In the genomic region with DNA sequence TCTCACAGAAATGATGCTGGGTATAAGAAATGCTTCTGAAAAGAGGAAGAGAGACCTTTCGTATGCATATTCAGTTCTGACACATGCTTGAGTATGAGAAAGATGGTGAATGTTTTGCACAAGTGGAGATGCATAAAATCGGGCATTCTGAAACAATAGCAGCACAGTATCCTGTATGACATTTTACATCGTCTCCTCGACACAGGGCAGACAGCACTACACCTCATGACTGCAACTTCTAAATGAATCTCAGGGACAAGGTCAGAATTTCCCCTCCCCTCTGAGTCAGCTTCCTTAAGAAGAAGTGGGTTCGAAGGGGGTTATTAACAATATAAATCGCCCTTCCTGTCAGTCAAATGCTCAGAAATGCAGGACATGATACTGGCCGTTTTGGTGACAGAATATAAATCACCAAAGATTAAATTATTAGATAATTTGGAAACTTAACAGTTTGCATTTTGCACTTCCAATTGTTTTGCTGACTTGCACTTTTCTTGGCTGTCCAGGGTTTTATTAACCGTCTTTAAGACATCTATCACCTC, we compare ENCODE assay signal across 12 cellular contexts. TPM values are rescaled to one million over a fixed set of nuclear protein-coding genes. Genes with fewer than 3 reads are reported as not detected.
A peak's percentile ranks its signal among the peaks of the same experiment; 100 is the strongest.
DNase-seq lines count a peak whose midpoint lies in the region; ATAC-seq, FAIRE-seq and TF ChIP-seq lines count a peak whose summit lies in the region.
"Had no signal": no experiment of that assay in that cellular context is flagged by ENCODE, and none has a peak within 500 bp of the region (broad histone marks: within the 10 kb centered on the region; RNA-seq: fewer than 3 reads in every experiment).

No MANE protein-coding gene starts in this region.

- dilution Hi-C loops in endothelial cell of umbilical vein (cut with MboI; ENCODE audit: extremely low pct_ligation_motif_present, low sequenced_read_pairs), result no loop called here

- TF ChIP-seq POLR2A in endothelial cell of umbilical vein (IDR thresholded peaks at IDR 0.05; ENCODE audit: low read depth, low read length), result no peak

- H3K9me3 ChIP-seq in endothelial cell of umbilical vein (replicated peaks; ENCODE audit: control insufficient read depth, insufficient read depth, low read length) (no peaks in the 10 kb centered on the region), SJCRH30 (replicated peaks) (no peaks in the 10 kb centered on the region)

- TF ChIP-seq CTCF in endothelial cell of umbilical vein (IDR thresholded peaks at IDR 0.05; ENCODE audit: extremely low read depth in 1 of 2, insufficient read depth in 1 of 2, low read depth in 1 of 2, low read length in 2 of 2), result no peak

- no TSS peak for BruUV-seq in endothelial cell of umbilical vein (replicated peaks; lab: Mats Ljungman, UMichigan)

- H3K4me2 ChIP-seq in endothelial cell of umbilical vein (ENCODE audit: insufficient read depth, low read length), result peak overlapping the region; percentile 56

- H3K9me1 ChIP-seq in endothelial cell of umbilical vein (replicated peaks; ENCODE audit: control insufficient read depth, extremely low read depth, insufficient read depth, low read length), result no peaks in the 10 kb centered on the region

- no peaks in the 10 kb centered on the region for H3K36me3 ChIP-seq in endothelial cell of umbilical vein (ENCODE audit: control insufficient read depth in 2 of 2, extremely low read depth in 1 of 2, insufficient read depth in 2 of 2, low read length in 2 of 2)
- no peaks in the 10 kb centered on the region for H3K36me3 ChIP-seq in SJCRH30
- H3K36me3 ChIP-seq in H7 (replicated peaks; ENCODE audit: control insufficient read depth, insufficient read depth, low read length), result no peaks in the 10 kb centered on the region

- DNase-seq in endothelial cell of umbilical vein (ENCODE audit: low read depth, low spot score) (peak; percentile 83), SJCRH30 (no peak), H7 (no peak), AML-193 (lab: John Stamatoyannopoulos, UW) (no peak)
- DNase-seq: activated T-cell treated with anti-CD3 and anti-CD28 coated beads, Interleukin-2, amount 50 U/mL, for 4 hours; NCI-H69; T-cell had no signal

- peaks cover 19% of the 10 kb centered on the region for H3K4me1 ChIP-seq in endothelial cell of umbilical vein (ENCODE audit: control insufficient read depth, extremely low read depth, insufficient read depth, low read length)
- H3K4me1 ChIP-seq in SJCRH30, result no peaks in the 10 kb centered on the region

- no peak overlapping the region for H3K4me3 ChIP-seq in endothelial cell of umbilical vein (replicated peaks in 1 of 3; ENCODE audit: insufficient read depth in 1 of 3, low read depth in 1 of 3, low read length in 3 of 3)
- no peak overlapping the region for H3K4me3 ChIP-seq in SJCRH30
- H3K4me3 ChIP-seq in H7 (ENCODE audit: insufficient read depth, low read depth, low read length), result no peak overlapping the region
- H3K4me3 ChIP-seq: skin epidermis had no signal

- no peak overlapping the region for H2AFZ ChIP-seq in endothelial cell of umbilical vein (ENCODE audit: low read depth, low read length)

- H3K27ac ChIP-seq in endothelial cell of umbilical vein (ENCODE audit: insufficient read depth, low read depth, low read length), result no peak overlapping the region
- no peak overlapping the region for H3K27ac ChIP-seq in SJCRH30
- H3K27ac ChIP-seq: skin epidermis had no signal

- no peaks in the 10 kb centered on the region for H3K79me2 ChIP-seq in endothelial cell of umbilical vein (ENCODE audit: control insufficient read depth, insufficient read depth, low read length)

- POLR2A ChIA-PET in endothelial cell of umbilical vein (lab: Charles Lee), result no interaction called here

- peak; percentile 92 for FAIRE-seq in endothelial cell of umbilical vein (lab: Jason Lieb, UNC)

- CTCF ChIA-PET in endothelial cell of umbilical vein (lab: Charles Lee), result interaction anchor here (1.5 kb wide), 1 partner anchor 12 kb away, joined by 6 read pairs; no protein-coding TSS in a partner anchor

- intact Hi-C loops in endothelial cell of umbilical vein (cut with micrococcal nuclease), result loop anchor here (5.0 kb wide), 1 partner anchor 55 kb away; a partner anchor contains a TSS

- no peak overlapping the region for H3K9ac ChIP-seq in endothelial cell of umbilical vein (replicated peaks; ENCODE audit: extremely low read depth, insufficient read depth, low read length)

- H3K27me3 ChIP-seq in endothelial cell of umbilical vein (ENCODE audit: control insufficient read depth in 2 of 2, insufficient read depth in 2 of 2, low read length in 2 of 2) (no peaks in the 10 kb centered on the region), SJCRH30 (no peaks in the 10 kb centered on the region), H7 (ENCODE audit: control insufficient read depth, insufficient read depth, low read length) (no peaks in the 10 kb centered on the region)

- ATAC-seq in GM18519 (IDR thresholded peaks at IDR 0.05; ENCODE audit: low FRiP score, unreplicated experiment) (peak; percentile 94), GM21528 (IDR thresholded peaks at IDR 0.05; ENCODE audit: low FRiP score, unreplicated experiment) (peak; percentile 92), HG03280 (IDR thresholded peaks at IDR 0.05; ENCODE audit: unreplicated experiment) (peak; percentile 92), GM19452 (IDR thresholded peaks at IDR 0.05; ENCODE audit: unreplicated experiment) (no peak)
- ATAC-seq: T-cell had no signal

- no peaks in the 10 kb centered on the region for H4K20me1 ChIP-seq in endothelial cell of umbilical vein (replicated peaks; ENCODE audit: control insufficient read depth, extremely low read depth, insufficient read depth, low read length)

TF ChIP-seq in endothelial cell of umbilical vein, 7 proteins besides CTCF, POLR2A, EP300 and RAD21:
- peak; percentile 83 for TF ChIP-seq FOS (IDR thresholded peaks at IDR 0.05; ENCODE audit: borderline replicate concordance, insufficient read depth, low read length)
- no peak for TF ChIP-seq EZH2 (IDR thresholded peaks at IDR 0.05; ENCODE audit: borderline replicate concordance, low read depth, low read length, severe bottlenecking)
- peak; percentile 64 for TF ChIP-seq GATA2 (IDR thresholded peaks at IDR 0.05; ENCODE audit: insufficient read depth, insufficient read length, low read depth, low read length)
- TF ChIP-seq JUN (IDR thresholded peaks at IDR 0.05; ENCODE audit: borderline replicate concordance, insufficient read depth, insufficient read length, low read depth), result peak; percentile 54
- TF ChIP-seq MYC (IDR thresholded peaks at IDR 0.05; ENCODE audit: low read depth, low read length), result no peak

RNA-seq across cellular contexts. Expression of a gene that starts 57.1 kb away (rescaled TPM):
- 10.2 and 11.4 TPM in 2 replicates for total RNA-seq in endothelial cell of umbilical vein
- 3.7 and 4.2 TPM in 2 replicates for polyA plus RNA-seq in endothelial cell of umbilical vein
- 4.4 and 4.6 TPM in 2 replicates for polyA plus RNA-seq in endothelial cell of umbilical vein (2011; cell fraction: cytosol; rRNA removed)
- 5.1 TPM in 2 replicates for polyA plus RNA-seq in endothelial cell of umbilical vein (2011; cell fraction: nucleus; rRNA removed)
- polyA plus RNA-seq in endothelial cell of umbilical vein (2012), result 6.3 and 7.3 TPM in 2 replicates
- polyA minus RNA-seq in endothelial cell of umbilical vein, result 5.9 and 6.0 TPM in 2 replicates
- 6.5 TPM for polyA minus RNA-seq in endothelial cell of umbilical vein (2011; cell fraction: cytosol; rRNA and poly(A)+ RNA removed)
- 4.7 and 6.0 TPM in 2 replicates for polyA minus RNA-seq in endothelial cell of umbilical vein (2011; cell fraction: nucleus; rRNA and poly(A)+ RNA removed)
- total RNA-seq in SJCRH30 (2014; rRNA removed; shearing (Covaris generic)), result 5.5 and 5.7 TPM in 2 replicates
- 4.6 and 8.2 TPM in 2 replicates for total RNA-seq in H7 (2014; rRNA removed; shearing (Covaris generic))

RNA-seq across cellular contexts. Expression of a gene that starts 58.8 kb away (rescaled TPM):
- 18.3 and 21.9 TPM in 2 replicates for total RNA-seq in endothelial cell of umbilical vein
- polyA plus RNA-seq in endothelial cell of umbilical vein, result 10.0 and 13.9 TPM in 2 replicates
- 13.9 and 14.1 TPM in 2 replicates for polyA plus RNA-seq in endothelial cell of umbilical vein (2011; cell fraction: cytosol; rRNA removed)
- 37.1 and 46.1 TPM in 2 replicates for polyA plus RNA-seq in endothelial cell of umbilical vein (2011; cell fraction: nucleus; rRNA removed)
- polyA plus RNA-seq in endothelial cell of umbilical vein (2012), result 15.8 and 20.0 TPM in 2 replicates
- polyA minus RNA-seq in endothelial cell of umbilical vein, result 27.0 and 27.8 TPM in 2 replicates
- polyA minus RNA-seq in endothelial cell of umbilical vein (2011; cell fraction: cytosol; rRNA and poly(A)+ RNA removed), result 19.0 TPM
- 16.1 and 17.8 TPM in 2 replicates for polyA minus RNA-seq in endothelial cell of umbilical vein (2011; cell fraction: nucleus; rRNA and poly(A)+ RNA removed)
- 8.7 and 12.2 TPM in 2 replicates for total RNA-seq in SJCRH30 (2014; rRNA removed; shearing (Covaris generic))
- total RNA-seq in H7 (2014; rRNA removed; shearing (Covaris generic)), result 16.1 and 18.1 TPM in 2 replicates
